1 cellular context compared by ENCODE assay signal in genomic region chr4:99091174-99091573, GRCh38.
TF ChIP-seq lines count a peak whose summit lies in the region.

No MANE protein-coding gene starts in this region.

TF ChIP-seq in HepG2, 621 proteins besides CTCF, POLR2A, EP300 and RAD21:
- TF ChIP-seq, protein P1, sequence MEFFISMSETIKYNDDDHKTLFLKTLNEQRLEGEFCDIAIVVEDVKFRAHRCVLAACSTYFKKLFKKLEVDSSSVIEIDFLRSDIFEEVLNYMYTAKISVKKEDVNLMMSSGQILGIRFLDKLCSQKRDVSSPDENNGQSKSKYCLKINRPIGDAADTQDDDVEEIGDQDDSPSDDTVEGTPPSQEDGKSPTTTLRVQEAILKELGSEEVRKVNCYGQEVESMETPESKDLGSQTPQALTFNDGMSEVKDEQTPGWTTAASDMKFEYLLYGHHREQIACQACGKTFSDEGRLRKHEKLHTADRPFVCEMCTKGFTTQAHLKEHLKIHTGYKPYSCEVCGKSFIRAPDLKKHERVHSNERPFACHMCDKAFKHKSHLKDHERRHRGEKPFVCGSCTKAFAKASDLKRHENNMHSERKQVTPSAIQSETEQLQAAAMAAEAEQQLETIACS (CRISPR knock-in tag; IDR thresholded peaks at IDR 0.05): no peak
- TF ChIP-seq ZFP36L2 (CRISPR knock-in tag; IDR thresholded peaks at IDR 0.05) (no peak), ZBTB3 (CRISPR knock-in tag; IDR thresholded peaks at IDR 0.05; ENCODE audit: borderline replicate concordance, low read depth) (no peak)
TF ChIP-seq in HepG2: peak in this region for 0.
